ENCODE assay signal across 27 cellular contexts in the genomic region with DNA sequence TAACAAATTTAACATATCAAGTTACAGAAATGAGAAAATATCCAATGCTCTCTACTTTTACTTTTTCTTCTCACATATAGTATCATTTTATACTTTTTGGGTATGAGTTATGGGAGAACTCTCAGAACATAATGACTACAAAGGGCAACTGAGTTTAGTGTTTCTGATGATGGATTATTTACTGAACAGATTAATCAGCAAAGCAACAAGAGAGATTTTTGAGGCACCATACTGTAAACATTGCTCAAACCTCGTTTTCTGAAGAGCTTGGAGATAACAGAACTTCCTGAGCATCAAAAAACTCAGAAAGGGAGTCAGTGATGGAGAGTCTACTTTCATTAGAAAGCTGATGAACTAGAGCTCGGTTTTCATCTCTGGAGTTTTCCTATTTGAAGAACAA.
A peak's percentile ranks its signal among the peaks of the same experiment; 100 is the strongest.
DNase-seq lines count a peak whose midpoint lies in the region; ATAC-seq, FAIRE-seq and TF ChIP-seq lines count a peak whose summit lies in the region.
"Had no signal": no experiment of that assay in that cellular context is flagged by ENCODE, and none has a peak within 500 bp of the region (broad histone marks: within the 10 kb centered on the region; RNA-seq: fewer than 3 reads in every experiment).

No MANE protein-coding gene starts in this region.

- WGBS in HepG2 (ENCODE audit: low lambda C conversion rate), result 53% methylated on average over 2 of the region's 2 CpGs
- 54% methylated on average over 2 of the region's 2 CpGs for WGBS in right lobe of liver (ENCODE audit: insufficient coverage, low coverage, low lambda C conversion rate, missing lambda C conversion rate)

- H3K36me3 ChIP-seq in HepG2 (replicated peaks in 1 of 2; ENCODE audit: control insufficient read depth in 1 of 2, insufficient read depth in 2 of 2, low read length in 2 of 2), result peaks cover 0 to 8% of the 10 kb centered on the region in 2 experiments; a peak in 2 of 5 replicates
- H3K36me3 ChIP-seq in right lobe of liver, result no peaks in the 10 kb centered on the region
- H3K36me3 ChIP-seq in OCI-LY1 (ENCODE audit: insufficient read depth, low read length), result peaks cover 27% of the 10 kb centered on the region
- no peaks in the 10 kb centered on the region for H3K36me3 ChIP-seq in CD8-positive, alpha-beta T cell (ENCODE audit: insufficient read depth, low read length)
- H3K36me3 ChIP-seq: upper lobe of right lung had no signal

- ATAC-seq in HepG2 (no peak), right lobe of liver (no peak), HG03196 (IDR thresholded peaks at IDR 0.05; ENCODE audit: unreplicated experiment) (no peak)
- ATAC-seq in effector memory CD8-positive, alpha-beta T cell (replicated peaks), result no peak
- ATAC-seq in stimulated activated naive B cell treated with anti-CD40 and anti-IgM and Interleukin-4, amounts not matched to agents 10 μg/mL and 1 μg/mL and 100 μg/mL, for 72 hours (replicated peaks), result no peak
- ATAC-seq in CD8-positive, alpha-beta T cell, result no peak
- ATAC-seq: natural killer cell treated with Interleukin-12 subunit alpha and Interleukin-12 subunit beta and Interleukin-15 and Interleukin-18, amount 100 ng/mL, for 72 hours; upper lobe of right lung had no signal

- in situ Hi-C loops in HepG2 (cut with HindIII; ENCODE audit: extremely low pct_ligation_motif_present, low pct_unique_long_range_greater_than_20kb) (no loop called here), GM13977 (cut with MboI; ENCODE audit: low pct_unique_long_range_greater_than_20kb, low sequenced_read_pairs, unreplicated experiment) (no loop called here)

- no peaks in the 10 kb centered on the region for H3K9me2 ChIP-seq in OCI-LY1 (ENCODE audit: low read depth, low read length)

- no peak for TF ChIP-seq POLR2A in HepG2 (IDR thresholded peaks at IDR 0.05; ENCODE audit: insufficient read depth in 1 of 2, low read depth in 2 of 2, low read length in 2 of 2)
- TF ChIP-seq POLR2A in right lobe of liver (IDR thresholded peaks at IDR 0.05), result no peak

- no peak for FAIRE-seq in HepG2 (lab: Jason Lieb, UNC)
- FAIRE-seq: bronchial epithelial cell, keratinocyte had no signal

- H3K27me3 Mint-ChIP-seq in effector memory CD8-positive, alpha-beta T cell, result no peaks in the 10 kb centered on the region
- no peaks in the 10 kb centered on the region for H3K27me3 Mint-ChIP-seq in stimulated activated naive B cell treated with anti-CD40 and anti-IgM and Interleukin-4, amounts not matched to agents 10 μg/mL and 1 μg/mL and 100 μg/mL, for 72 hours
- no peaks in the 10 kb centered on the region for H3K27me3 Mint-ChIP-seq in CD8-positive, alpha-beta T cell (ENCODE audit: low read depth)
- H3K27me3 Mint-ChIP-seq: activated CD4-positive, alpha-beta T cell treated with anti-CD3 and anti-CD28 coated beads, Interleukin-2, amount 10 ng/mL, durations not matched to agents 24 days and 14 days; natural killer cell treated with Interleukin-12 subunit alpha and Interleukin-12 subunit beta and Interleukin-15 and Interleukin-18, amount 100 ng/mL, for 72 hours had no signal

- H3K4me3 ChIP-seq in HepG2 (replicated peaks in 1 of 3; ENCODE audit: insufficient read depth in 1 of 3, low read depth in 2 of 3, low read length in 3 of 3), result no peak overlapping the region
- H3K4me3 ChIP-seq in right lobe of liver, result no peak overlapping the region
- H3K4me3 ChIP-seq in OCI-LY1 (ENCODE audit: low read depth, low read length, poor library complexity, severe bottlenecking), result peak overlapping the region; percentile 66
- no peak overlapping the region for H3K4me3 ChIP-seq in CD8-positive, alpha-beta T cell (ENCODE audit: low read depth, low read length)
- H3K4me3 ChIP-seq: SJCRH30, skin epidermis, upper lobe of right lung had no signal

- H3K4me3 Mint-ChIP-seq in effector memory CD8-positive, alpha-beta T cell, result no peak overlapping the region
- H3K4me3 Mint-ChIP-seq in stimulated activated naive B cell treated with anti-CD40 and anti-IgM and Interleukin-4, amounts not matched to agents 10 μg/mL and 1 μg/mL and 100 μg/mL, for 72 hours, result no peak overlapping the region
- H3K4me3 Mint-ChIP-seq in CD8-positive, alpha-beta T cell, result no peak overlapping the region
- H3K4me3 Mint-ChIP-seq: activated CD4-positive, alpha-beta T cell treated with anti-CD3 and anti-CD28 coated beads, Interleukin-2, amount 10 ng/mL, durations not matched to agents 24 days and 14 days; activated T-helper 1 cell treated with anti-CD3 and anti-CD28 coated beads, Interleukin-12 subunit alpha, Interleukin-12 subunit beta, Interleukin-2, Interleukin-4 antibody, amounts not matched to agents 30 ng/mL and 10 ng/mL and 1 ng/mL, durations not matched to agents 14 hours and 24 hours and 36 hours; natural killer cell treated with Interleukin-12 subunit alpha and Interleukin-12 subunit beta and Interleukin-15 and Interleukin-18, amount 100 ng/mL, for 72 hours had no signal

- CTCF ChIA-PET in HepG2 (lab: Yijun Ruan, JAX; ENCODE audit: low intra/inter-chr PET ratio, low total read pairs), result no interaction called here
- CTCF ChIA-PET in CD8-positive, alpha-beta T cell (lab: Charles Lee), result interaction anchor here (1.0 to 2.1 kb wide), 3 partner anchors 21 to 137 kb away, joined by 3 to 5 read pairs (median 5); a partner anchor contains a TSS

- H3K79me2 ChIP-seq in HepG2 (ENCODE audit: insufficient read depth, low read length) (no peaks in the 10 kb centered on the region), OCI-LY1 (ENCODE audit: insufficient read depth, low read length) (no peaks in the 10 kb centered on the region)

- DNase-seq in HepG2 (ENCODE audit: low spot score), result no peak
- no peak for DNase-seq in right lobe of liver
- DNase-seq in effector memory CD8-positive, alpha-beta T cell, result no peak
- no peak for DNase-seq in stimulated activated naive B cell treated with anti-CD40 and anti-IgM and Interleukin-4, amounts not matched to agents 10 μg/mL and 1 μg/mL and 100 μg/mL, for 72 hours
- DNase-seq in GM13977 (ENCODE audit: low spot score), result no peak
- no peak for DNase-seq in CD8-positive, alpha-beta T cell
- DNase-seq: activated CD4-positive, alpha-beta T cell treated with anti-CD3 and anti-CD28 coated beads, Interleukin-2, amount 10 ng/mL, durations not matched to agents 24 days and 14 days; activated naive CD4-positive, alpha-beta T cell treated with anti-CD3 and anti-CD28 coated beads, Interleukin-2, amount 50 U/mL, for 16 hours; amygdala; BE2C; COR-L47; DMS79 treated with DMSO at 0.1 percent for 48 hours; GOT3; KBM-7; NCI-H2029 treated with DMSO at 0.1 percent for 48 hours; SJCRH30; stimulated activated CD4-positive, alpha-beta T cell treated with anti-CD3 and anti-CD28 coated beads, Interleukin-1b, Interleukin-23, amount 100 ng/mL, for 48 hours; stimulated activated CD8-positive, alpha-beta memory T cell treated with anti-CD3 and anti-CD28 coated beads, Interleukin-4, amount 100 ng/mL, for 48 hours; T-helper 2 cell; upper lobe of right lung had no signal

- H3K4me1 Mint-ChIP-seq in effector memory CD8-positive, alpha-beta T cell (ENCODE audit: low read depth in 2 of 2), result peaks cover 12 to 20% of the 10 kb centered on the region in 2 donors
- H3K4me1 Mint-ChIP-seq in stimulated activated naive B cell treated with anti-CD40 and anti-IgM and Interleukin-4, amounts not matched to agents 10 μg/mL and 1 μg/mL and 100 μg/mL, for 72 hours, result peaks cover 21 to 47% of the 10 kb centered on the region in 2 donors
- H3K4me1 Mint-ChIP-seq in CD8-positive, alpha-beta T cell (ENCODE audit: low read depth), result peaks cover 9% of the 10 kb centered on the region

- peak in 1 of 2 experiments; percentile 27; a peak in 1 of 4 replicates for TF ChIP-seq EP300 in HepG2 (IDR thresholded peaks at IDR 0.05; ENCODE audit: low read depth in 2 of 2, low read length in 2 of 2)
- TF ChIP-seq EP300 in HepG2 (CRISPR knock-in tag; IDR thresholded peaks at IDR 0.05; ENCODE audit: borderline replicate concordance), result no peak

- H4K20me1 ChIP-seq in HepG2 (ENCODE audit: insufficient read depth, low read length) (no peaks in the 10 kb centered on the region; the same call in 1 of the 2 replicates), OCI-LY1 (ENCODE audit: insufficient read depth, low read length) (no peaks in the 10 kb centered on the region)

- intact Hi-C loops in HepG2 (cut with micrococcal nuclease; ENCODE audit: unreplicated experiment), result loop anchor here (2.0 kb wide), 1 partner anchor 15 kb away; no protein-coding TSS in a partner anchor
- intact Hi-C loops in right lobe of liver (cut with DNase I), result no loop called here
- intact Hi-C loops in CD8-positive, alpha-beta T cell (cut with DNase I, micrococcal nuclease), result loop anchor here in 1 of 2 experiments (5.0 kb wide), 1 partner anchor 35 kb away; no protein-coding TSS in a partner anchor

- no peaks in the 10 kb centered on the region for H3K9me3 Mint-ChIP-seq in effector memory CD8-positive, alpha-beta T cell
- H3K9me3 Mint-ChIP-seq in stimulated activated naive B cell treated with anti-CD40 and anti-IgM and Interleukin-4, amounts not matched to agents 10 μg/mL and 1 μg/mL and 100 μg/mL, for 72 hours, result no peaks in the 10 kb centered on the region
- H3K9me3 Mint-ChIP-seq in CD8-positive, alpha-beta T cell, result no peaks in the 10 kb centered on the region
- H3K9me3 Mint-ChIP-seq: activated CD4-positive, alpha-beta T cell treated with anti-CD3 and anti-CD28 coated beads, Interleukin-2, amount 10 ng/mL, durations not matched to agents 24 days and 14 days; activated T-helper 1 cell treated with anti-CD3 and anti-CD28 coated beads, Interleukin-12 subunit alpha, Interleukin-12 subunit beta, Interleukin-2, Interleukin-4 antibody, amounts not matched to agents 30 ng/mL and 10 ng/mL and 1 ng/mL, durations not matched to agents 14 hours and 24 hours and 36 hours; natural killer cell treated with Interleukin-12 subunit alpha and Interleukin-12 subunit beta and Interleukin-15 and Interleukin-18, amount 100 ng/mL, for 72 hours had no signal

- TF ChIP-seq CTCF in HepG2 (CRISPR knock-in tag; IDR thresholded peaks at IDR 0.05) (no peak), right lobe of liver (IDR thresholded peaks at IDR 0.05) (no peak), OCI-LY1 (IDR thresholded peaks at IDR 0.05; ENCODE audit: low read length) (no peak), GM13977 (IDR thresholded peaks at IDR 0.05; ENCODE audit: extremely low read depth, insufficient read depth, missing control alignments) (no peak)
- no peak for TF ChIP-seq CTCF in CD8-positive, alpha-beta T cell (IDR thresholded peaks at IDR 0.05)

- H3K9ac ChIP-seq in HepG2 (ENCODE audit: insufficient read depth, low read depth, low read length) (no peak overlapping the region), OCI-LY1 (ENCODE audit: low read length) (peak overlapping the region; percentile 86)

- H3K27me3 ChIP-seq in HepG2 (ENCODE audit: control insufficient read depth in 1 of 2, insufficient read depth in 2 of 2, low read length in 2 of 2), result no peaks in the 10 kb centered on the region
- no peaks in the 10 kb centered on the region for H3K27me3 ChIP-seq in right lobe of liver
- H3K27me3 ChIP-seq in OCI-LY1 (ENCODE audit: insufficient read depth, low read length), result no peaks in the 10 kb centered on the region
- no peaks in the 10 kb centered on the region for H3K27me3 ChIP-seq in CD8-positive, alpha-beta T cell (ENCODE audit: insufficient read depth, low read length)
- H3K27me3 ChIP-seq: BE2C, SJCRH30, upper lobe of right lung had no signal

- H3K4me1 ChIP-seq in HepG2 (ENCODE audit: insufficient read depth, low read length), result peaks cover 46% of the 10 kb centered on the region
- no peaks in the 10 kb centered on the region for H3K4me1 ChIP-seq in right lobe of liver
- H3K4me1 ChIP-seq in OCI-LY1 (ENCODE audit: insufficient read depth, low read length, severe bottlenecking), result peaks cover 96% of the 10 kb centered on the region
- no peaks in the 10 kb centered on the region for H3K4me1 ChIP-seq in CD8-positive, alpha-beta T cell (ENCODE audit: insufficient read depth, low read length)
- H3K4me1 ChIP-seq: upper lobe of right lung had no signal

- H3K27ac ChIP-seq in HepG2 (ENCODE audit: extremely low read length, insufficient read depth, low read length), result no peak overlapping the region
- no peak overlapping the region for H3K27ac ChIP-seq in right lobe of liver
- H3K27ac ChIP-seq in OCI-LY1 (ENCODE audit: low read depth, low read length, poor library complexity, severe bottlenecking), result peak overlapping the region; percentile 98
- H3K27ac ChIP-seq in CD8-positive, alpha-beta T cell (ENCODE audit: low read depth, low read length), result no peak overlapping the region
- H3K27ac ChIP-seq: SJCRH30, upper lobe of right lung had no signal

- peak overlapping the region; percentile 62 to 67 for H3K27ac Mint-ChIP-seq in effector memory CD8-positive, alpha-beta T cell
- H3K27ac Mint-ChIP-seq in stimulated activated naive B cell treated with anti-CD40 and anti-IgM and Interleukin-4, amounts not matched to agents 10 μg/mL and 1 μg/mL and 100 μg/mL, for 72 hours, result peak overlapping the region; percentile 66
- no peak overlapping the region for H3K27ac Mint-ChIP-seq in CD8-positive, alpha-beta T cell
- H3K27ac Mint-ChIP-seq: activated T-helper 1 cell treated with anti-CD3 and anti-CD28 coated beads, Interleukin-12 subunit alpha, Interleukin-12 subunit beta, Interleukin-2, Interleukin-4 antibody, amounts not matched to agents 30 ng/mL and 10 ng/mL and 1 ng/mL, durations not matched to agents 14 hours and 24 hours and 36 hours had no signal

- H3K4me2 ChIP-seq in HepG2 (ENCODE audit: low read depth, low read length) (no peak overlapping the region), OCI-LY1 (ENCODE audit: low read length) (peak overlapping the region; percentile 81)

- peaks cover 24% of the 10 kb centered on the region for H3K36me3 Mint-ChIP-seq in effector memory CD8-positive, alpha-beta T cell (ENCODE audit: insufficient read depth)
- peaks cover 31 to 40% of the 10 kb centered on the region in 2 donors for H3K36me3 Mint-ChIP-seq in stimulated activated naive B cell treated with anti-CD40 and anti-IgM and Interleukin-4, amounts not matched to agents 10 μg/mL and 1 μg/mL and 100 μg/mL, for 72 hours
- peaks cover 32% of the 10 kb centered on the region for H3K36me3 Mint-ChIP-seq in CD8-positive, alpha-beta T cell

- H3K9me3 ChIP-seq in HepG2 (ENCODE audit: low read length) (no peaks in the 10 kb centered on the region), right lobe of liver (no peaks in the 10 kb centered on the region), OCI-LY1 (ENCODE audit: low read length) (no peaks in the 10 kb centered on the region)
- H3K9me3 ChIP-seq in CD8-positive, alpha-beta T cell (ENCODE audit: low read length), result no peaks in the 10 kb centered on the region
- H3K9me3 ChIP-seq: BE2C, SJCRH30, upper lobe of right lung had no signal

- POLR2A ChIA-PET in HepG2 (lab: Yijun Ruan, JAX), result interaction anchor here (1.0 kb wide), 1 partner anchor 16 kb away, joined by 3 read pairs; no protein-coding TSS in a partner anchor
- POLR2A ChIA-PET in CD8-positive, alpha-beta T cell (lab: Charles Lee), result no interaction called here

- BruUV-seq in HepG2 (replicated peaks; lab: Mats Ljungman, UMichigan), result no TSS peak

- H2AFZ ChIP-seq in HepG2 (ENCODE audit: low read length) (no peak overlapping the region), OCI-LY1 (ENCODE audit: low read length) (no peak overlapping the region)

- TF ChIP-seq RAD21 in HepG2 (CRISPR knock-in tag; IDR thresholded peaks at IDR 0.05), result no peak

- H3F3A ChIP-seq in OCI-LY1 (ENCODE audit: insufficient read depth, low read length), result peaks cover 13% of the 10 kb centered on the region
